Comparison of ENCODE assay signal across 39 cellular contexts in genomic region chr19:8858260-8858659, GRCh38. TPM values are rescaled to one million over a fixed set of nuclear protein-coding genes. Genes with fewer than 3 reads are reported as not detected.
"Had no signal": no experiment of that assay in that cellular context is flagged by ENCODE, and none has a peak within 500 bp of the region (broad histone marks: within the 10 kb centered on the region; RNA-seq: fewer than 3 reads in every experiment).

No MANE protein-coding gene starts in this region.

- H3K27me3 ChIP-seq: adrenal gland, ascending aorta, body of pancreas, brain microvascular endothelial cell, cardiac muscle cell had no signal

- H3K27ac ChIP-seq: adrenal gland, ascending aorta, body of pancreas, brain microvascular endothelial cell, breast epithelium, cardiac muscle cell had no signal

- ATAC-seq: activated naive CD4-positive, alpha-beta T cell treated with anti-CD3 and anti-CD28 coated beads, Interleukin-2, amount 50 U/mL, for 72 hours; activated naive CD8-positive, alpha-beta T cell treated with anti-CD3 and anti-CD28 coated beads, Interleukin-2, amount 50 U/mL, for 24 hours; activated T-cell treated with anti-CD3 and anti-CD28 coated beads, Interleukin-2, amount 50 U/mL, for 4 hours; activated T-cell treated with anti-CD3 and anti-CD28 coated beads, Interleukin-2, amount 50 U/mL, for 72 hours; activated T-helper 17 cell treated with anti-CD3 and anti-CD28 coated beads, Interleukin-2, amount 50 U/mL, for 72 hours; body of pancreas had no signal

- DNase-seq: activated effector memory CD4-positive, alpha-beta T cell treated with anti-CD3 and anti-CD28 coated beads, Interleukin-2, amount 50 U/mL, for 16 hours; activated effector memory CD4-positive, alpha-beta T cell treated with Interleukin-2 at 50 U/mL for 16 hours; activated gamma-delta T cell; activated gamma-delta T cell treated with Interleukin-2 at 50 U/mL for 16 hours; activated naive CD4-positive, alpha-beta T cell; activated naive CD4-positive, alpha-beta T cell treated with anti-CD3 and anti-CD28 coated beads for 36 hours; activated naive CD4-positive, alpha-beta T cell treated with anti-CD3 and anti-CD28 coated beads, Interleukin-2, amount 10 ng/mL, durations not matched to agents 7 days and 5 days; activated naive CD4-positive, alpha-beta T cell treated with anti-CD3 and anti-CD28 coated beads, Interleukin-2, amount 50 U/mL, for 16 hours; activated naive CD4-positive, alpha-beta T cell treated with Interleukin-2 at 50 U/mL for 16 hours; activated naive CD8-positive, alpha-beta T cell treated with anti-CD3 and anti-CD28 coated beads for 36 hours; activated naive CD8-positive, alpha-beta T cell treated with anti-CD3 and anti-CD28 coated beads, Interleukin-2, amount 10 ng/mL, durations not matched to agents 7 days and 5 days; activated naive CD8-positive, alpha-beta T cell treated with anti-CD3 and anti-CD28 coated beads, Interleukin-2, amount 50 U/mL, for 24 hours; activated T-cell treated with anti-CD3 and anti-CD28 coated beads, Interleukin-2, amount 50 U/mL, for 1 hour; activated T-cell treated with anti-CD3 and anti-CD28 coated beads, Interleukin-2, amount 50 U/mL, for 24 hours; activated T-cell treated with anti-CD3 and anti-CD28 coated beads, Interleukin-2, amount 50 U/mL, for 4 hours; activated T-cell treated with anti-CD3 and anti-CD28 coated beads, Interleukin-2, amount 50 U/mL, for 48 hours; activated T-cell treated with anti-CD3 and anti-CD28 coated beads, Interleukin-2, amount 50 U/mL, for 72 hours; adrenal gland; amniotic stem cell; amygdala; anterior cingulate cortex; aorta; body of pancreas; brain microvascular endothelial cell; caudate nucleus; central memory CD4-positive, alpha-beta T cell; cerebellar nuclear complex had no signal

- H3K4me3 ChIP-seq: adrenal gland, ascending aorta, body of pancreas, breast epithelium, cardiac muscle cell had no signal

- H3K4me1 ChIP-seq: adrenal gland, ascending aorta, body of pancreas, breast epithelium had no signal

- H3K36me3 ChIP-seq: adrenal gland, ascending aorta, brain microvascular endothelial cell, breast epithelium, cardiac muscle cell had no signal

- FAIRE-seq: astrocyte, bronchial epithelial cell had no signal

- H3K9me3 ChIP-seq: adrenal gland, ascending aorta, body of pancreas, breast epithelium had no signal

RNA-seq across cellular contexts. Expression of gene MBD3L1, which starts 26.1 kb away (rescaled TPM):
- total RNA-seq: activated naive CD4-positive, alpha-beta T cell treated with anti-CD3 and anti-CD28 coated beads for 36 hours; activated naive CD4-positive, alpha-beta T cell treated with anti-CD3 and anti-CD28 coated beads, Interleukin-2, amount 50 U/mL, for 72 hours; activated naive CD8-positive, alpha-beta T cell treated with anti-CD3 and anti-CD28 coated beads for 36 hours; activated naive CD8-positive, alpha-beta T cell treated with anti-CD3 and anti-CD28 coated beads, Interleukin-2, amount 10 ng/mL, durations not matched to agents 7 days and 5 days; activated T-cell treated with anti-CD3 and anti-CD28 coated beads, Interleukin-2, amount 50 U/mL, for 4 hours; activated T-cell treated with anti-CD3 and anti-CD28 coated beads, Interleukin-2, amount 50 U/mL, for 72 hours; activated T-helper 1 cell treated with anti-CD3 and anti-CD28 coated beads, Interleukin-12 subunit alpha, Interleukin-12 subunit beta, Interleukin-2, Interleukin-4 antibody, amounts not matched to agents 30 ng/mL and 10 ng/mL and 1 ng/mL, durations not matched to agents 14 hours and 24 hours and 36 hours; activated T-helper 17 cell treated with anti-CD3 and anti-CD28 coated beads, Interleukin-2, amount 50 U/mL, for 72 hours; activated T-helper 2 cell treated with anti-CD3 and anti-CD28 coated beads, Interferon-gamma antibody, Interleukin-2, Interleukin-4, amounts not matched to agents 10 μg/mL and 5 μg/mL and 100 μg/mL, durations not matched to agents 14 hours and 24 hours and 36 hours; adrenal gland; aorta; ascending aorta; astrocyte; body of pancreas; breast epithelium; bronchial epithelial cell; cardiac muscle cell; cardiac septum; cerebellum; chondrocyte had no signal
- polyA plus RNA-seq: adrenal gland, aorta, cardiac muscle cell had no signal

RNA-seq across cellular contexts. Expression of gene ZNF558, which starts 26.2 kb away (rescaled TPM):
- total RNA-seq: astrocyte, cardiac muscle cell had no signal
- polyA plus RNA-seq: cardiac muscle cell had no signal
